ENCODE assay signal across 24 cellular contexts in the genomic region with DNA sequence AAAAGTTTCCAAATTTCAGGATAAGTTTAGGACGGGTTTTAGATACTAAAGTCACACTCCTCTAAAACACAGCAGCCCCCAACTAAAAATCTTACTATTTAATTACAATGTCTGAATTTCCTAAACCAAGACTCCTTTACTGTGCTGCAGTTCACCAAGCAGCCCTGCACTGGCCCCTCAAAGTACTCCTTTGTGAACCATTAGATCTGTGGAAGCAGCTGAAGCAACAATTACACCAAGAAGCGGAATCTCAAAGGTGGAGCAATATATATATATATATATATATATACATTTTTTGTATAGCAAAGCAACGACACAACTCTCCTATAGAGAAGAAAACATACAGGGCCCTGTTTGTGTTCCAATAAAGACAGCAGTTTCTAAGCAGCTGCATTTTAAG.
"Had no signal": no experiment of that assay in that cellular context is flagged by ENCODE, and none has a peak within 500 bp of the region (broad histone marks: within the 10 kb centered on the region; RNA-seq: fewer than 3 reads in every experiment).

No MANE protein-coding gene starts in this region.

- H3K27me3 Mint-ChIP-seq: activated CD4-positive, alpha-beta memory T cell treated with anti-CD3 and anti-CD28 coated beads for 36 hours; activated CD4-positive, alpha-beta T cell treated with anti-CD3 and anti-CD28 coated beads, Interleukin-2, amount 10 ng/mL, durations not matched to agents 24 days and 14 days; activated naive CD8-positive, alpha-beta T cell treated with anti-CD3 and anti-CD28 coated beads for 36 hours had no signal

- H3K9me3 Mint-ChIP-seq: activated CD4-positive, alpha-beta memory T cell treated with anti-CD3 and anti-CD28 coated beads for 36 hours; activated CD4-positive, alpha-beta T cell treated with anti-CD3 and anti-CD28 coated beads, Interleukin-2, amount 10 ng/mL, durations not matched to agents 24 days and 14 days; activated naive CD4-positive, alpha-beta T cell treated with anti-CD3 and anti-CD28 coated beads for 36 hours; activated naive CD8-positive, alpha-beta T cell treated with anti-CD3 and anti-CD28 coated beads for 36 hours; activated T-helper 1 cell treated with anti-CD3 and anti-CD28 coated beads, Interleukin-12 subunit alpha, Interleukin-12 subunit beta, Interleukin-2, Interleukin-4 antibody, amounts not matched to agents 30 ng/mL and 10 ng/mL and 1 ng/mL, durations not matched to agents 14 hours and 24 hours and 36 hours had no signal

- H3K27ac ChIP-seq: colonic mucosa, epithelial cell of prostate, esophagus squamous epithelium, hepatocyte, pancreas, prostate gland, thoracic aorta had no signal

- ATAC-seq: pancreas; SK-N-SH treated with all-trans-retinoic acid at 6 μM for 48 hours; stimulated activated naive CD8-positive, alpha-beta T cell treated with anti-CD3 and anti-CD28 coated beads, Interleukin-15, Interleukin-2, amounts not matched to agents 100 U/mL and 50 U/mL, for 24 hours had no signal

- H3K4me3 Mint-ChIP-seq: activated CD4-positive, alpha-beta memory T cell treated with anti-CD3 and anti-CD28 coated beads for 36 hours; activated CD4-positive, alpha-beta T cell treated with anti-CD3 and anti-CD28 coated beads, Interleukin-2, amount 10 ng/mL, durations not matched to agents 24 days and 14 days; activated naive CD4-positive, alpha-beta T cell treated with anti-CD3 and anti-CD28 coated beads for 36 hours; activated naive CD8-positive, alpha-beta T cell treated with anti-CD3 and anti-CD28 coated beads for 36 hours; activated T-helper 1 cell treated with anti-CD3 and anti-CD28 coated beads, Interleukin-12 subunit alpha, Interleukin-12 subunit beta, Interleukin-2, Interleukin-4 antibody, amounts not matched to agents 30 ng/mL and 10 ng/mL and 1 ng/mL, durations not matched to agents 14 hours and 24 hours and 36 hours had no signal

- H3K4me3 ChIP-seq: colonic mucosa, esophagus squamous epithelium, hepatocyte, pancreas, prostate gland, thoracic aorta had no signal

- H3K4me1 ChIP-seq: colonic mucosa, pancreas had no signal

- H3K9me3 ChIP-seq: colonic mucosa, esophagus squamous epithelium, pancreas, prostate gland, thoracic aorta had no signal

- H3K27me3 ChIP-seq: colonic mucosa, esophagus squamous epithelium, hepatocyte, pancreas had no signal

- H3K4me2 ChIP-seq: hepatocyte had no signal

- H3K27ac Mint-ChIP-seq: activated CD4-positive, alpha-beta memory T cell treated with anti-CD3 and anti-CD28 coated beads for 36 hours; activated CD4-positive, alpha-beta T cell treated with anti-CD3 and anti-CD28 coated beads, Interleukin-2, amount 10 ng/mL, durations not matched to agents 24 days and 14 days; activated naive CD4-positive, alpha-beta T cell treated with anti-CD3 and anti-CD28 coated beads for 36 hours; activated naive CD8-positive, alpha-beta T cell treated with anti-CD3 and anti-CD28 coated beads for 36 hours; activated T-helper 1 cell treated with anti-CD3 and anti-CD28 coated beads, Interleukin-12 subunit alpha, Interleukin-12 subunit beta, Interleukin-2, Interleukin-4 antibody, amounts not matched to agents 30 ng/mL and 10 ng/mL and 1 ng/mL, durations not matched to agents 14 hours and 24 hours and 36 hours had no signal

- H2AFZ ChIP-seq: hepatocyte had no signal

- DNase-seq: activated CD4-positive, alpha-beta memory T cell treated with anti-CD3 and anti-CD28 coated beads for 36 hours; activated CD4-positive, alpha-beta T cell treated with anti-CD3 and anti-CD28 coated beads, Interleukin-2, amount 10 ng/mL, durations not matched to agents 24 days and 14 days; activated CD4-positive, CD25-positive, alpha-beta regulatory T cell treated with anti-CD3 and anti-CD28 coated beads, Interleukin-2, amount 50 U/mL, for 72 hours; activated CD8-positive, alpha-beta memory T cell treated with anti-CD3 and anti-CD28 coated beads, Interleukin-2, amount 50 U/mL, for 4 hours; activated effector memory CD4-positive, alpha-beta T cell treated with anti-CD3 and anti-CD28 coated beads, Interleukin-2, amount 50 U/mL, for 16 hours; activated naive CD4-positive, alpha-beta T cell treated with anti-CD3 and anti-CD28 coated beads for 36 hours; activated naive CD8-positive, alpha-beta T cell treated with anti-CD3 and anti-CD28 coated beads for 36 hours; activated T-cell treated with anti-CD3 and anti-CD28 coated beads, Interleukin-2, amount 50 U/mL, for 1 hour; colonic mucosa; effector CD8-positive, alpha-beta T cell; esophagus squamous epithelium; foreskin melanocyte; islet precursor cell; nucleus accumbens; pancreas; stimulated activated CD4-positive, alpha-beta T cell treated with anti-CD3 and anti-CD28 coated beads, Interleukin-15, amount 100 ng/mL, for 24 hours; stimulated activated naive CD8-positive, alpha-beta T cell treated with anti-CD3 and anti-CD28 coated beads, Interleukin-15, Interleukin-2, amounts not matched to agents 100 U/mL and 50 U/mL, for 24 hours; T-helper 2 cell had no signal

- H3K36me3 ChIP-seq: colonic mucosa, pancreas, prostate gland, thoracic aorta had no signal
